In the genomic region with DNA sequence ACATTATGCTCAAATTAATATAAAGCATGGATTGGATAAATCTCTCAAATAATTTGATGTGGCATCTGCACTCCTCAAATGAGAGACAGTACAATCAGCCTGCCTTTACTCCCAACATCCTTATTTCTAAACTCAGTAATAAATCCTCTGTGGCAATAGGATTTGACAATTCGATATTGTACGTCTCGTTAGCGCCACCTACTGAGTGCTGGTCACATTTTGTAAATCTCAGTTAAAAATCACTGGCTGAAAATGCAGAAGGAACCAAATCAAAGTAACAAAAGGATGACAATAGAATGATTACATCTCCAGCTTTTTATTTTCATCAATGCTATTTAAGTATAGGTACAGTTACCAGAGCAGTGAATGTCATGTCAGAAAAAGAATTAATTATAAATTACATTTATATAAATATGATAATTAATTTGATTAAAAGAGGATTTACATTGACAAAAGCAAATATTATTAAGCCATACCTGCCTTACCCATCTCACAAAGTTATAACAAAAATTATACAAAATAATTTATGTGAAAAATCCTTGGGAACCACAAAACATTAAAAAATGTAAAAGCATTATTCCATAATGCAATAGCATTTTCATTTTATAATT, we compare ENCODE assay signal across 7 cellular contexts. TPM values are rescaled to one million over a fixed set of nuclear protein-coding genes. Genes with fewer than 3 reads are reported as not detected.
DNase-seq lines count a peak whose midpoint lies in the region; ATAC-seq, FAIRE-seq and TF ChIP-seq lines count a peak whose summit lies in the region.

No MANE protein-coding gene starts in this region.

- TF ChIP-seq CTCF in natural killer cell (IDR thresholded peaks at IDR 0.05), result peak; percentile 80

- intact Hi-C loops in natural killer cell (cut with micrococcal nuclease), result loop anchor here (2.0 kb wide), 1 partner anchor 436 kb away; no protein-coding TSS in a partner anchor

- no peaks in the 10 kb centered on the region for H3K27me3 Mint-ChIP-seq in natural killer cell (ENCODE audit: low read depth in 2 of 2)

- H3K27ac Mint-ChIP-seq in natural killer cell, result no peak overlapping the region

- H3K9me3 Mint-ChIP-seq in natural killer cell, result no peaks in the 10 kb centered on the region

- peak; percentile 84 for FAIRE-seq in GM12891 (lab: Jason Lieb, UNC)

- H3K4me1 Mint-ChIP-seq in natural killer cell, result no peaks in the 10 kb centered on the region

- TF ChIP-seq POLR2A in GM12891 (IDR thresholded peaks at IDR 0.05; ENCODE audit: low read depth, low read length), result no peak

- no peaks in the 10 kb centered on the region for H3K36me3 Mint-ChIP-seq in natural killer cell

- no peak for DNase-seq in GM12891 (ENCODE audit: insufficient read length, low spot score)
- DNase-seq in HS-27A (ENCODE audit: low read depth), result peak; percentile 61
- peak; percentile 69 for DNase-seq in NOMO-1 treated with dmso at 0.1 percent for 144 hours (lab: John Stamatoyannopoulos, UW; ENCODE audit: unreplicated experiment)
- peak; percentile 70 for DNase-seq in activated CD8-positive, alpha-beta memory T cell treated with anti-CD3 and anti-CD28 coated beads, Interleukin-2, amount 50 U/mL, for 4 hours
- DNase-seq in natural killer cell, result no peak
- peak; percentile 53 for DNase-seq in stimulated activated naive CD4-positive, alpha-beta T cell treated with Interleukin-2 at 50 U/mL for 16 hours (lab: John Stamatoyannopoulos, UW)

- H3K4me3 Mint-ChIP-seq in natural killer cell, result no peak overlapping the region

- ATAC-seq in esophagus mucosa (peak; percentile 59), natural killer cell (peak; percentile 34 to 52 (median 48))

TF ChIP-seq in GM12891, 5 proteins besides CTCF, POLR2A, EP300 and RAD21:
- no peak for TF ChIP-seq TAF1 (IDR thresholded peaks at IDR 0.05; ENCODE audit: low read depth, low read length)
- no peak for TF ChIP-seq PAX5 (IDR thresholded peaks at IDR 0.05; ENCODE audit: insufficient read depth, low read length, severe bottlenecking)
- no peak for TF ChIP-seq POU2F2 (IDR thresholded peaks at IDR 0.05; ENCODE audit: low read depth, low read length)
- no peak for TF ChIP-seq SPI1 (IDR thresholded peaks at IDR 0.05; ENCODE audit: low read depth, low read length)
- no peak for TF ChIP-seq POLR2AphosphoS5 (IDR thresholded peaks at IDR 0.05; ENCODE audit: low read depth, low read length)

RNA-seq across cellular contexts. Expression of a gene that starts 20.2 kb away (rescaled TPM):
- not detected for polyA plus RNA-seq in GM12891 (2012; ENCODE audit: low read depth, missing spikeins)
- total RNA-seq in esophagus mucosa (not detected), natural killer cell (not detected)

RNA-seq across cellular contexts. Expression of a gene that starts 34.4 kb away (rescaled TPM):
- polyA plus RNA-seq in GM12891 (2012; ENCODE audit: low read depth, missing spikeins), result not detected
- total RNA-seq in esophagus mucosa, result not detected
- total RNA-seq in natural killer cell, result not detected

RNA-seq across cellular contexts. Expression of a gene that starts 34.5 kb away (rescaled TPM):
- 32.7 TPM for polyA plus RNA-seq in GM12891 (2012; ENCODE audit: low read depth, missing spikeins)
- 36.4 TPM for total RNA-seq in esophagus mucosa
- total RNA-seq in natural killer cell, result 10 to 100 TPM; 20.5 to 33.3 (median 21.3) TPM

Comparison
In these comparisons a context has a peak if more than half of its experiments do, and no peak if none do; other contexts are left out.
1. DNase-seq: peak in HS-27A (single experiment), NOMO-1 treated with dmso at 0.1 percent for 144 hours (single experiment), activated CD8-positive, alpha-beta memory T cell treated with anti-CD3 and anti-CD28 coated beads, Interleukin-2, amount 50 U/mL, for 4 hours (single experiment) and stimulated activated naive CD4-positive, alpha-beta T cell treated with Interleukin-2 at 50 U/mL for 16 hours (single experiment); none in GM12891 (single experiment) and natural killer cell (single experiment).